ENCODE assay signal across 8 cellular contexts in genomic region chr6:27814665-27815424, GRCh38.
DNase-seq lines count a peak whose midpoint lies in the region; ATAC-seq, FAIRE-seq and TF ChIP-seq lines count a peak whose summit lies in the region.

No MANE protein-coding gene starts in this region.

- no peaks in the 10 kb centered on the region; the same call in 1 of the 2 replicates for H3K27me3 Mint-ChIP-seq in WTC11 (ENCODE audit: low read depth)

- H3K9me3 Mint-ChIP-seq in WTC11: no peaks in the 10 kb centered on the region

- H3K4me1 Mint-ChIP-seq in WTC11: peaks cover 48% of the 10 kb centered on the region

- DNase-seq in GM12892 (ENCODE audit: insufficient read length) (no peak), NCI-H2029 treated with DMSO at 0.1 percent for 48 hours (lab: John Stamatoyannopoulos, UW) (peak; percentile 84), WTC11 (ENCODE audit: low spot score) (peak; percentile 77), coronary artery (ENCODE audit: low spot score) (no peak), left lobe of liver (ENCODE audit: low spot score) (peak; percentile 59), HEK293T (ENCODE audit: extremely low spot score) (no peak)
- DNase-seq in stimulated activated CD4-positive, alpha-beta T cell treated with anti-CD3 and anti-CD28 coated beads, TNF-alpha, amount 100 ng/mL, for 48 hours (ENCODE audit: low read depth in 3 of 3): peak in 2 of 3 donors; percentile 61 to 68

- no peak for TF ChIP-seq CTCF in WTC11 (IDR thresholded peaks at IDR 0.05)
- TF ChIP-seq CTCF in coronary artery (IDR thresholded peaks at IDR 0.05): no peak

- H3K27ac ChIP-seq in coronary artery: peak overlapping the region; percentile 53 to 75

- CTCF ChIA-PET in WTC11 (lab: Charles Lee): interaction anchor here (0.6 kb wide), 1 partner anchor 646 kb away, joined by 3 read pairs; no protein-coding TSS in a partner anchor
- CTCF ChIA-PET in HEK293T (lab: Yijun Ruan, JAX): no interaction called here

- ATAC-seq in HG02763 (IDR thresholded peaks at IDR 0.05; ENCODE audit: unreplicated experiment): peak; percentile 59
- ATAC-seq in WTC11: peak; percentile 75
- peak; percentile 65 for ATAC-seq in left lobe of liver

- H3K27ac Mint-ChIP-seq in WTC11: peak overlapping the region; percentile 100

- FAIRE-seq in GM12892 (lab: Jason Lieb, UNC): no peak

- H3K36me3 Mint-ChIP-seq in WTC11: peaks cover 7% of the 10 kb centered on the region

- peak; percentile 86 for TF ChIP-seq POLR2A in GM12892 (IDR thresholded peaks at IDR 0.05; ENCODE audit: low read depth, low read length)

- H3K4me3 Mint-ChIP-seq in WTC11: peak overlapping the region; percentile 88

- peak overlapping the region; percentile 64 for H3K4me3 ChIP-seq in coronary artery

- POLR2A ChIA-PET in WTC11 (lab: Charles Lee) (interaction anchor here (0.6 to 10.5 kb wide), 24 partner anchors 8 to 1782 kb away, joined by 3 to 434 read pairs (median 8); partner anchors contain the start of gene ZSCAN31), HEK293T (lab: Yijun Ruan, JAX) (interaction anchor here (0.7 to 9.4 kb wide), 3 partner anchors 8 to 80 kb away, joined by 3 to 323 read pairs (median 4); a partner anchor contains a TSS)

TF ChIP-seq in WTC11, 78 proteins besides CTCF, POLR2A, EP300 and RAD21 (continues in another document):
- TF ChIP-seq SP1 (CRISPR knock-in tag; conservative IDR thresholded peaks at IDR 0.05) (0 out of 2 replicates have a peak, but pooled peaks have one; percentile 15), ATF2 (CRISPR knock-in tag; IDR thresholded peaks at IDR 0.05; ENCODE audit: borderline replicate concordance, low read depth) (no peak), KAT7 (CRISPR knock-in tag; IDR thresholded peaks at IDR 0.05; ENCODE audit: borderline replicate concordance) (peak; percentile 33; the same call in 1 of the 2 replicates), NFATC4 (CRISPR knock-in tag; IDR thresholded peaks at IDR 0.05) (0 out of 2 replicates have a peak, but pooled peaks have one; percentile 37), RELA (CRISPR knock-in tag; IDR thresholded peaks at IDR 0.05; ENCODE audit: borderline replicate concordance) (peak; percentile 79; the same call in 1 of the 2 replicates), CREM (CRISPR knock-in tag; IDR thresholded peaks at IDR 0.05) (no peak), USF1 (CRISPR knock-in tag; IDR thresholded peaks at IDR 0.05) (peak; percentile 25; the same call in 1 of the 2 replicates), ZNF671 (CRISPR knock-in tag; IDR thresholded peaks at IDR 0.05) (peak; percentile 53; the same call in 1 of the 2 replicates)
- TF ChIP-seq, protein P1, sequence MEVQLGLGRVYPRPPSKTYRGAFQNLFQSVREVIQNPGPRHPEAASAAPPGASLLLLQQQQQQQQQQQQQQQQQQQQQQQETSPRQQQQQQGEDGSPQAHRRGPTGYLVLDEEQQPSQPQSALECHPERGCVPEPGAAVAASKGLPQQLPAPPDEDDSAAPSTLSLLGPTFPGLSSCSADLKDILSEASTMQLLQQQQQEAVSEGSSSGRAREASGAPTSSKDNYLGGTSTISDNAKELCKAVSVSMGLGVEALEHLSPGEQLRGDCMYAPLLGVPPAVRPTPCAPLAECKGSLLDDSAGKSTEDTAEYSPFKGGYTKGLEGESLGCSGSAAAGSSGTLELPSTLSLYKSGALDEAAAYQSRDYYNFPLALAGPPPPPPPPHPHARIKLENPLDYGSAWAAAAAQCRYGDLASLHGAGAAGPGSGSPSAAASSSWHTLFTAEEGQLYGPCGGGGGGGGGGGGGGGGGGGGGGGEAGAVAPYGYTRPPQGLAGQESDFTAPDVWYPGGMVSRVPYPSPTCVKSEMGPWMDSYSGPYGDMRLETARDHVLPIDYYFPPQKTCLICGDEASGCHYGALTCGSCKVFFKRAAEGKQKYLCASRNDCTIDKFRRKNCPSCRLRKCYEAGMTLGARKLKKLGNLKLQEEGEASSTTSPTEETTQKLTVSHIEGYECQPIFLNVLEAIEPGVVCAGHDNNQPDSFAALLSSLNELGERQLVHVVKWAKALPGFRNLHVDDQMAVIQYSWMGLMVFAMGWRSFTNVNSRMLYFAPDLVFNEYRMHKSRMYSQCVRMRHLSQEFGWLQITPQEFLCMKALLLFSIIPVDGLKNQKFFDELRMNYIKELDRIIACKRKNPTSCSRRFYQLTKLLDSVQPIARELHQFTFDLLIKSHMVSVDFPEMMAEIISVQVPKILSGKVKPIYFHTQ (CRISPR knock-in tag; IDR thresholded peaks at IDR 0.05): 0 out of 2 replicates have a peak, but pooled peaks have one; percentile 59

TF ChIP-seq in HEK293T, 16 proteins besides CTCF, POLR2A, EP300 and RAD21:
- TF ChIP-seq L3MBTL2 (conservative IDR thresholded peaks at IDR 0.05) (no peak), CTBP1 (IDR thresholded peaks at IDR 0.05; ENCODE audit: borderline replicate concordance) (no peak), TARDBP (IDR thresholded peaks at IDR 0.05) (no peak), SP1 (IDR thresholded peaks at IDR 0.05) (no peak), BHLHE40 (IDR thresholded peaks at IDR 0.05; ENCODE audit: borderline replicate concordance) (no peak), FOXM1 (IDR thresholded peaks at IDR 0.05; ENCODE audit: borderline replicate concordance) (no peak), SUZ12 (IDR thresholded peaks at IDR 0.05) (no peak)

Comparison
In these comparisons a context has a peak if more than half of its experiments do, and no peak if none do; other contexts are left out.
1. DNase-seq: peak in NCI-H2029 treated with DMSO at 0.1 percent for 48 hours (single experiment), WTC11 (single experiment), left lobe of liver (single experiment) and stimulated activated CD4-positive, alpha-beta T cell treated with anti-CD3 and anti-CD28 coated beads, TNF-alpha, amount 100 ng/mL, for 48 hours (2 of 3); none in GM12892 (single experiment), coronary artery (single experiment) and HEK293T (single experiment).
2. Peak in every context shown above with its lines, with median percentiles within 50 percentile points of each other: ATAC-seq.